In the genomic region with DNA sequence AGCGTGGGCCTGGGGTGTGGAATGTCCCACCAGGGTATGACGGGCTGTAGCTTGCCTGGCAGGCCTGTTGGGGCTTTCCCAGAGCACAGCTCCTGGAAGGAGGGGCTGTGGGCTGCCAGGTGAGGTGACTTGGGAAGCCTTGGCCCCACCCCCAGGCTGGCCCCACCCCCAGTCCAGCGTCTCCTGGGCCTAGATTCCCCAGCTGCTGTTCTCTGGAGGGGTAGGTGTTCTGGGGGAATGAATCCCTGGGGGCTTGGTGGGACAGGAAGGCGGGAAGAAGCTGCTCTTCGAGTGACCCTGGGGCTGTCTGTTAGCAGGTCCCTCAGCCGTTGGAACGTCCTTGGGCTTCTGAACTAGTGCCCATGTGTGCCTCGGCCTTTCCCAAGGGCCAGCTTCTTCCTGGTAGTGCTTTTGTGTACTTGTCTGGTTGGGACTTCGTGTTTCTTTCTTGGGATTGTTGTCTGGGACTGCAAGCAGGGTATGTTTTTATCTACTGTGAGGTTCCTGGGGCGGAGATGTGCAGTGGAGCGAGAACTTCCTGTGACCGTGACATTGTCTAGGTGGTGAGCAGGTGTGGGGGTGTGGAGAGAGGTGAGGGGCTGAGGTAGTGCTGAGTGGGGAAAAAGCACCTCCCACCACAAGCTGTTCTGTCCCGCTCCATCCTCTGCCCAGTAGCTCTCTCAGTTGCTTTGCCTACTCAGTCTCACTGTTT, we compare ENCODE assay signal across 2 cellular contexts.
TF ChIP-seq lines count a peak whose summit lies in the region.

No MANE protein-coding gene starts in this region.

TF ChIP-seq in SK-N-SH, 30 proteins besides CTCF, POLR2A, EP300 and RAD21 (continued from another document):
- TF ChIP-seq, protein P1, sequence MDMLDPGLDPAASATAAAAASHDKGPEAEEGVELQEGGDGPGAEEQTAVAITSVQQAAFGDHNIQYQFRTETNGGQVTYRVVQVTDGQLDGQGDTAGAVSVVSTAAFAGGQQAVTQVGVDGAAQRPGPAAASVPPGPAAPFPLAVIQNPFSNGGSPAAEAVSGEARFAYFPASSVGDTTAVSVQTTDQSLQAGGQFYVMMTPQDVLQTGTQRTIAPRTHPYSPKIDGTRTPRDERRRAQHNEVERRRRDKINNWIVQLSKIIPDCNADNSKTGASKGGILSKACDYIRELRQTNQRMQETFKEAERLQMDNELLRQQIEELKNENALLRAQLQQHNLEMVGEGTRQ (IDR thresholded peaks at IDR 0.05; ENCODE audit: borderline replicate concordance, low read depth, low read length): no peak
- TF ChIP-seq MEF2A (IDR thresholded peaks at IDR 0.05; ENCODE audit: borderline replicate concordance, low read depth): no peak
- no peak for TF ChIP-seq CHD2 (IDR thresholded peaks at IDR 0.05; ENCODE audit: low read length, partially characterized antibody)
- no peak for TF ChIP-seq YY1 (IDR thresholded peaks at IDR 0.05; ENCODE audit: low read depth)
- TF ChIP-seq RXRA (IDR thresholded peaks at IDR 0.05; ENCODE audit: borderline replicate concordance, low read depth): no peak
- no peak for TF ChIP-seq NFIC (IDR thresholded peaks at IDR 0.05; ENCODE audit: borderline replicate concordance)
- no peak for TF ChIP-seq TEAD4 (IDR thresholded peaks at IDR 0.05; ENCODE audit: borderline replicate concordance, insufficient read depth)

TF ChIP-seq in SK-N-SH treated with all-trans-retinoic acid at 6 μM for 48 hours, 23 proteins besides CTCF, POLR2A, EP300 and RAD21 (continued from another document):
- TF ChIP-seq, protein P2, sequence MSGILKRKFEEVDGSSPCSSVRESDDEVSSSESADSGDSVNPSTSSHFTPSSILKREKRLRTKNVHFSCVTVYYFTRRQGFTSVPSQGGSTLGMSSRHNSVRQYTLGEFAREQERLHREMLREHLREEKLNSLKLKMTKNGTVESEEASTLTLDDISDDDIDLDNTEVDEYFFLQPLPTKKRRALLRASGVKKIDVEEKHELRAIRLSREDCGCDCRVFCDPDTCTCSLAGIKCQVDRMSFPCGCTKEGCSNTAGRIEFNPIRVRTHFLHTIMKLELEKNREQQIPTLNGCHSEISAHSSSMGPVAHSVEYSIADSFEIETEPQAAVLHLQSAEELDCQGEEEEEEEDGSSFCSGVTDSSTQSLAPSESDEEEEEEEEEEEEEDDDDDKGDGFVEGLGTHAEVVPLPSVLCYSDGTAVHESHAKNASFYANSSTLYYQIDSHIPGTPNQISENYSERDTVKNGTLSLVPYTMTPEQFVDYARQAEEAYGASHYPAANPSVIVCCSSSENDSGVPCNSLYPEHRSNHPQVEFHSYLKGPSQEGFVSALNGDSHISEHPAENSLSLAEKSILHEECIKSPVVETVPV (CRISPR knock-in tag; IDR thresholded peaks at IDR 0.05): no peak
- TF ChIP-seq ZFP30 (CRISPR knock-in tag; IDR thresholded peaks at IDR 0.05) (no peak), TOX (CRISPR knock-in tag; IDR thresholded peaks at IDR 0.05; ENCODE audit: borderline replicate concordance) (no peak), OSR1 (CRISPR knock-in tag; IDR thresholded peaks at IDR 0.05) (no peak), ZFP3 (CRISPR knock-in tag; IDR thresholded peaks at IDR 0.05) (no peak), ZNF565 (CRISPR knock-in tag; conservative IDR thresholded peaks at IDR 0.05; ENCODE audit: low read depth) (no peak)
- TF ChIP-seq, protein P3, sequence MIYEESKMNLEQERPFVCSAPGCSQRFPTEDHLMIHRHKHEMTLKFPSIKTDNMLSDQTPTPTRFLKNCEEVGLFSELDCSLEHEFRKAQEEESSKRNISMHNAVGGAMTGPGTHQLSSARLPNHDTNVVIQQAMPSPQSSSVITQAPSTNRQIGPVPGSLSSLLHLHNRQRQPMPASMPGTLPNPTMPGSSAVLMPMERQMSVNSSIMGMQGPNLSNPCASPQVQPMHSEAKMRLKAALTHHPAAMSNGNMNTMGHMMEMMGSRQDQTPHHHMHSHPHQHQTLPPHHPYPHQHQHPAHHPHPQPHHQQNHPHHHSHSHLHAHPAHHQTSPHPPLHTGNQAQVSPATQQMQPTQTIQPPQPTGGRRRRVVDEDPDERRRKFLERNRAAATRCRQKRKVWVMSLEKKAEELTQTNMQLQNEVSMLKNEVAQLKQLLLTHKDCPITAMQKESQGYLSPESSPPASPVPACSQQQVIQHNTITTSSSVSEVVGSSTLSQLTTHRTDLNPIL (CRISPR knock-in tag; IDR thresholded peaks at IDR 0.05; ENCODE audit: low read depth): no peak
- TF ChIP-seq, protein P4, sequence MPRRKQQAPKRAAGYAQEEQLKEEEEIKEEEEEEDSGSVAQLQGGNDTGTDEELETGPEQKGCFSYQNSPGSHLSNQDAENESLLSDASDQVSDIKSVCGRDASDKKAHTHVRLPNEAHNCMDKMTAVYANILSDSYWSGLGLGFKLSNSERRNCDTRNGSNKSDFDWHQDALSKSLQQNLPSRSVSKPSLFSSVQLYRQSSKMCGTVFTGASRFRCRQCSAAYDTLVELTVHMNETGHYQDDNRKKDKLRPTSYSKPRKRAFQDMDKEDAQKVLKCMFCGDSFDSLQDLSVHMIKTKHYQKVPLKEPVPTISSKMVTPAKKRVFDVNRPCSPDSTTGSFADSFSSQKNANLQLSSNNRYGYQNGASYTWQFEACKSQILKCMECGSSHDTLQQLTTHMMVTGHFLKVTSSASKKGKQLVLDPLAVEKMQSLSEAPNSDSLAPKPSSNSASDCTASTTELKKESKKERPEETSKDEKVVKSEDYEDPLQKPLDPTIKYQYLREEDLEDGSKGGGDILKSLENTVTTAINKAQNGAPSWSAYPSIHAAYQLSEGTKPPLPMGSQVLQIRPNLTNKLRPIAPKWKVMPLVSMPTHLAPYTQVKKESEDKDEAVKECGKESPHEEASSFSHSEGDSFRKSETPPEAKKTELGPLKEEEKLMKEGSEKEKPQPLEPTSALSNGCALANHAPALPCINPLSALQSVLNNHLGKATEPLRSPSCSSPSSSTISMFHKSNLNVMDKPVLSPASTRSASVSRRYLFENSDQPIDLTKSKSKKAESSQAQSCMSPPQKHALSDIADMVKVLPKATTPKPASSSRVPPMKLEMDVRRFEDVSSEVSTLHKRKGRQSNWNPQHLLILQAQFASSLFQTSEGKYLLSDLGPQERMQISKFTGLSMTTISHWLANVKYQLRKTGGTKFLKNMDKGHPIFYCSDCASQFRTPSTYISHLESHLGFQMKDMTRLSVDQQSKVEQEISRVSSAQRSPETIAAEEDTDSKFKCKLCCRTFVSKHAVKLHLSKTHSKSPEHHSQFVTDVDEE (CRISPR knock-in tag; IDR thresholded peaks at IDR 0.05): no peak
